ENCODE assay signal across 26 cellular contexts in genomic region chr10:104155591-104155990, GRCh38. TPM values are rescaled to one million over a fixed set of nuclear protein-coding genes. Genes with fewer than 3 reads are reported as not detected.
DNase-seq lines count a peak whose midpoint lies in the region; ATAC-seq, FAIRE-seq and TF ChIP-seq lines count a peak whose summit lies in the region.
"Had no signal": no experiment of that assay in that cellular context is flagged by ENCODE, and none has a peak within 500 bp of the region (broad histone marks: within the 10 kb centered on the region; RNA-seq: fewer than 3 reads in every experiment).

No MANE protein-coding gene starts in this region.

- FAIRE-seq in urothelium cell line (lab: Jason Lieb, UNC) = peak; percentile 61
- FAIRE-seq: A549, GM12878, GM19239 had no signal

- peaks cover 37% of the 10 kb centered on the region for H3K9me3 Mint-ChIP-seq in endodermal cell
- H3K9me3 Mint-ChIP-seq in natural killer cell = peaks cover 5 to 6% of the 10 kb centered on the region in 2 donors

- H3K4me3 Mint-ChIP-seq in endodermal cell (peak overlapping the region; percentile 28), natural killer cell (no peak overlapping the region)
- H3K4me3 Mint-ChIP-seq: CD14-positive monocyte; CD4-positive, alpha-beta T cell; H9; HFFc6 had no signal

- CTCF ChIA-PET in HEK293 (lab: Yijun Ruan, JAX) = no interaction called here

- H3K27ac ChIP-seq in HEK293 (ENCODE audit: extremely low read depth, low read depth, low read length) = no peak overlapping the region
- no peak overlapping the region for H3K27ac ChIP-seq in endodermal cell (ENCODE audit: low read depth, low read length)
- H3K27ac ChIP-seq in left ventricle myocardium inferior (replicated peaks) = no peak overlapping the region
- H3K27ac ChIP-seq in body of pancreas = no peak overlapping the region
- H3K27ac ChIP-seq: A549; BLaER1 treated with 17β-estradiol and CSF1 and Interleukin-3, amounts not matched to agents 10 nM and 100 nM; GM23248 had no signal

- TF ChIP-seq CTCF in HEK293 (tag by site-specific recombination; IDR thresholded peaks at IDR 0.05) (no peak), endodermal cell (conservative IDR thresholded peaks at IDR 0.05) (no peak), left ventricle myocardium inferior (IDR thresholded peaks at IDR 0.05; ENCODE audit: borderline replicate concordance) (no peak), natural killer cell (IDR thresholded peaks at IDR 0.05) (no peak), body of pancreas (IDR thresholded peaks at IDR 0.05) (no peak)

- H3K36me3 Mint-ChIP-seq in endodermal cell (ENCODE audit: low read depth) (peaks cover 13% of the 10 kb centered on the region), natural killer cell (peaks cover 15% of the 10 kb centered on the region)
- H3K36me3 Mint-ChIP-seq: CD14-positive monocyte had no signal

- H3K27me3 ChIP-seq in endodermal cell (ENCODE audit: control insufficient read depth, insufficient read depth, low read length, poor library complexity, severe bottlenecking) = no peaks in the 10 kb centered on the region
- peaks cover 24% of the 10 kb centered on the region for H3K27me3 ChIP-seq in left ventricle myocardium inferior (ENCODE audit: low read depth)
- no peaks in the 10 kb centered on the region for H3K27me3 ChIP-seq in body of pancreas
- H3K27me3 ChIP-seq: BLaER1 treated with 17β-estradiol and CSF1 and Interleukin-3, amounts not matched to agents 10 nM and 100 nM had no signal

- H3K4me1 Mint-ChIP-seq in endodermal cell (peaks cover 34% of the 10 kb centered on the region), natural killer cell (no peaks in the 10 kb centered on the region)
- H3K4me1 Mint-ChIP-seq: CD14-positive monocyte; CD8-positive, alpha-beta memory T cell had no signal

- H3K27me3 Mint-ChIP-seq in endodermal cell (ENCODE audit: insufficient read depth) = no peaks in the 10 kb centered on the region
- H3K27me3 Mint-ChIP-seq in natural killer cell (ENCODE audit: low read depth in 2 of 2) = peaks cover 24 to 31% of the 10 kb centered on the region in 2 donors

- intact Hi-C loops in left ventricle myocardium inferior (cut with micrococcal nuclease) (no loop called here), natural killer cell (cut with micrococcal nuclease) (no loop called here), body of pancreas (cut with DNase I) (no loop called here)

- H3K27ac Mint-ChIP-seq in endodermal cell (peak overlapping the region; percentile 79), natural killer cell (no peak overlapping the region)
- H3K27ac Mint-ChIP-seq: CD14-positive monocyte; CD4-positive, alpha-beta T cell; H9; HFFc6 had no signal

- DNase-seq in ELF-1 (ENCODE audit: low read depth, low spot score) (peak; percentile 27), endodermal cell (peak; percentile 78), urothelium cell line (ENCODE audit: low spot score) (no peak), left ventricle myocardium inferior (no peak), natural killer cell (no peak), body of pancreas (no peak)
- DNase-seq: 8988T; ACHN; AML-193; BE2C; Calu3; CD4-positive, alpha-beta T cell; CD8-positive, alpha-beta memory T cell; DMS53; DND-41; GDM1; GM23248; H9; HFFc6 had no signal

- ATAC-seq in natural killer cell (no peak), body of pancreas (no peak)
- ATAC-seq: A549, GM12878, HCT116 had no signal

- H3K4me3 ChIP-seq in HEK293 (ENCODE audit: low read depth, low read length) (no peak overlapping the region), endodermal cell (ENCODE audit: low read length) (peak overlapping the region; percentile 21), left ventricle myocardium inferior (no peak overlapping the region), body of pancreas (no peak overlapping the region)
- H3K4me3 ChIP-seq: A549; BLaER1 treated with 17β-estradiol and CSF1 and Interleukin-3, amounts not matched to agents 10 nM and 100 nM; GM12878; GM23248 had no signal

- H3K4me1 ChIP-seq in HEK293 (ENCODE audit: control insufficient read depth, insufficient read depth, low read length) (no peaks in the 10 kb centered on the region), endodermal cell (ENCODE audit: control insufficient read depth, insufficient read depth, low read length) (peaks cover 14% of the 10 kb centered on the region), left ventricle myocardium inferior (no peaks in the 10 kb centered on the region), body of pancreas (no peaks in the 10 kb centered on the region)
- H3K4me1 ChIP-seq: A549; BE2C; BLaER1 treated with 17β-estradiol and CSF1 and Interleukin-3, amounts not matched to agents 10 nM and 100 nM had no signal

- H3K9ac ChIP-seq in endodermal cell (ENCODE audit: extremely low read depth, low read length, poor library complexity, severe bottlenecking) = no peak overlapping the region
- H3K9ac ChIP-seq: BLaER1 treated with 17β-estradiol and CSF1 and Interleukin-3, amounts not matched to agents 10 nM and 100 nM; GM23248 had no signal

- POLR2A ChIA-PET in HEK293 (lab: Yijun Ruan, JAX) = no interaction called here

- no peaks in the 10 kb centered on the region for H3K36me3 ChIP-seq in HEK293 (ENCODE audit: control insufficient read depth in 2 of 2, insufficient read depth in 1 of 2, low read length in 2 of 2)
- no peaks in the 10 kb centered on the region for H3K36me3 ChIP-seq in endodermal cell (ENCODE audit: control insufficient read depth, insufficient read depth, low read length)
- no peaks in the 10 kb centered on the region for H3K36me3 ChIP-seq in left ventricle myocardium inferior
- H3K36me3 ChIP-seq in body of pancreas (replicated peaks in 1 of 2; ENCODE audit: insufficient read depth in 1 of 2, low read depth in 2 of 2) = no peaks in the 10 kb centered on the region
- H3K36me3 ChIP-seq: BE2C had no signal

- TF ChIP-seq POLR2A in body of pancreas (IDR thresholded peaks at IDR 0.05) = no peak

- H3K9me3 ChIP-seq in HEK293 (ENCODE audit: control insufficient read depth, insufficient read depth, low read depth, low read length) (no peaks in the 10 kb centered on the region), endodermal cell (ENCODE audit: control insufficient read depth, low read length) (peaks cover 34% of the 10 kb centered on the region), left ventricle myocardium inferior (replicated peaks) (peaks cover 24% of the 10 kb centered on the region), body of pancreas (no peaks in the 10 kb centered on the region)
- H3K9me3 ChIP-seq: BE2C had no signal

- WGBS in endodermal cell (ENCODE audit: insufficient coverage in 1 of 2, insufficient read length in 1 of 2), 2 experiments = 46 to 62% methylated on average over 2 of the region's 2 CpGs
- 93 to 96% methylated on average over 2 of the region's 2 CpGs for WGBS in body of pancreas, 2 donors

TF ChIP-seq in HEK293, 187 proteins besides CTCF, POLR2A, EP300 and RAD21:
- 0 out of 2 replicates have a peak, but pooled peaks have one; percentile 23 for TF ChIP-seq SCRT2 (tag by site-specific recombination; IDR thresholded peaks at IDR 0.05)
- TF ChIP-seq ZSCAN5A (tag by site-specific recombination; IDR thresholded peaks at IDR 0.05) = no peak

RNA-seq across cellular contexts. Expression of gene SFR1, which starts 33.6 kb away (rescaled TPM):
- 10 to 100 TPM in 1 of 2 donors, 1 to 10 TPM in 1; 9.2 to 12.0 TPM for total RNA-seq in endodermal cell
- polyA plus RNA-seq in endodermal cell (2013, experiment 1 of 2) = 14.5 TPM
- 12.9 TPM for polyA plus RNA-seq in endodermal cell (2013, experiment 2 of 2)
- 6.0 TPM for total RNA-seq in left ventricle myocardium inferior
- total RNA-seq in natural killer cell = 10 to 100 TPM in 2 of 3 donors, 1 to 10 TPM in 1; 9.1 to 19.1 (median 18.3) TPM
- 1 to 10 TPM; 3.3 to 5.2 TPM for total RNA-seq in body of pancreas

Comparison
In these comparisons a context has a peak if more than half of its experiments do, and no peak if none do; other contexts are left out.
1. DNase-seq: peak in ELF-1 (single experiment) and endodermal cell (single experiment); none in urothelium cell line (single experiment), left ventricle myocardium inferior (single experiment), natural killer cell (single experiment) and body of pancreas (0 of 4).